In the genomic region with DNA sequence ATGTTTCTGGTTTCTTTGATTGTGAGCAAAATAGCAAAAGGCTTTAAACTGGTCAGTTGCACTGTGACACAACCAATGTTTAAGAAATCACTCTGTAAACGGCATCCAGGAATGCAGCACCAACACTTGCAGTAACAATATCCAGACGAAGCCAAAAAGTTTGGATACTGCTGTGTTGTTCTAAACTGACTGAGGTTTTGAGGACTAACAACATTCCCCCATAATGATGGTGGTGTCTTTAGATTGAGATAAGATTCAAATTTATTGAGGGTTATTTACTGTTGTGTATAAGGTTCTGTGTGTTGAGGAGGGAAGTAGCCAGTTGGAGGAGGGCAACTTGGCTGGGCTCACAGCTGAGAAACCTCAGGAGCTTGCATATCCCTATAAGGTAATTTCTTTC, we compare ENCODE assay signal across 19 cellular contexts.
DNase-seq lines count a peak whose midpoint lies in the region; ATAC-seq and TF ChIP-seq lines count a peak whose summit lies in the region.
"Had no signal": no experiment of that assay in that cellular context is flagged by ENCODE, and none has a peak within 500 bp of the region (broad histone marks: within the 10 kb centered on the region; RNA-seq: fewer than 3 reads in every experiment).

No MANE protein-coding gene starts in this region.

- H3K27ac ChIP-seq in mesenchymal stem cell (ENCODE audit: low read length, poor library complexity, severe bottlenecking) = peak overlapping the region; percentile 21
- H3K27ac ChIP-seq: C4-2B, gastrocnemius medialis had no signal

- H3K9me3 ChIP-seq in Loucy (ENCODE audit: insufficient read depth, low read depth, low read length) = no peaks in the 10 kb centered on the region
- no peaks in the 10 kb centered on the region for H3K9me3 ChIP-seq in mesenchymal stem cell (ENCODE audit: control insufficient read depth, low read length)
- H3K9me3 ChIP-seq: gastrocnemius medialis, mucosa of descending colon had no signal

- no peak overlapping the region for H3K18ac ChIP-seq in mesenchymal stem cell (ENCODE audit: low read depth in 1 of 2, low read length in 2 of 2)

- no peak overlapping the region for H3K4me3 ChIP-seq in Loucy (ENCODE audit: low read length, poor library complexity, severe bottlenecking)
- no peak overlapping the region for H3K4me3 ChIP-seq in cardiac fibroblast (replicated peaks in 1 of 2; ENCODE audit: low read depth in 2 of 2, low read length in 2 of 2)
- no peak overlapping the region for H3K4me3 ChIP-seq in mesenchymal stem cell (ENCODE audit: insufficient read depth in 1 of 2, low read depth in 1 of 2, low read length in 2 of 2)
- H3K4me3 ChIP-seq: gastrocnemius medialis, mucosa of descending colon had no signal

- no peak for ATAC-seq in HG02938 (IDR thresholded peaks at IDR 0.05; ENCODE audit: unreplicated experiment)
- ATAC-seq: activated T-helper 17 cell treated with anti-CD3 and anti-CD28 coated beads, Interleukin-2, amount 50 U/mL, for 72 hours; gastrocnemius medialis; HepG2; mucosa of descending colon had no signal

- H2BK5ac ChIP-seq in mesenchymal stem cell (ENCODE audit: low read depth, low read length, poor library complexity, severe bottlenecking) = no peak overlapping the region

- no peak overlapping the region for H2AFZ ChIP-seq in Loucy (ENCODE audit: low read length)
- no peak overlapping the region for H2AFZ ChIP-seq in mesenchymal stem cell (ENCODE audit: low read depth, low read length)

- no CpG with 5 or more reads among the region's 2 CpGs for WGBS in mesenchymal stem cell

- H3K4me2 ChIP-seq in Loucy (ENCODE audit: low read depth, low read length, poor library complexity, severe bottlenecking) = peak overlapping the region; percentile 1
- H3K4me2 ChIP-seq in mesenchymal stem cell (ENCODE audit: low read length, poor library complexity, severe bottlenecking) = no peak overlapping the region

- no peak overlapping the region for H2AK5ac ChIP-seq in mesenchymal stem cell (ENCODE audit: low read length, severe bottlenecking)

- H3K79me1 ChIP-seq in mesenchymal stem cell (replicated peaks; ENCODE audit: low read length, poor library complexity, severe bottlenecking) = peaks cover 27% of the 10 kb centered on the region

- H4K8ac ChIP-seq in mesenchymal stem cell (ENCODE audit: low read length) = no peak overlapping the region

- H3K27me3 ChIP-seq in Loucy (ENCODE audit: insufficient read depth, low read length, poor library complexity, severe bottlenecking) (no peaks in the 10 kb centered on the region), mesenchymal stem cell (ENCODE audit: control insufficient read depth in 1 of 2, insufficient read depth in 1 of 2, low read length in 2 of 2) (no peaks in the 10 kb centered on the region)
- H3K27me3 ChIP-seq: gastrocnemius medialis had no signal

- H2BK15ac ChIP-seq in mesenchymal stem cell (ENCODE audit: low read depth, poor library complexity, severe bottlenecking) = no peak overlapping the region

- no peak overlapping the region for H2BK120ac ChIP-seq in mesenchymal stem cell (ENCODE audit: low read depth, low read length)

- TF ChIP-seq CTCF in Loucy (conservative IDR thresholded peaks at IDR 0.05; ENCODE audit: low read length) (no peak), cardiac fibroblast (IDR thresholded peaks at IDR 0.05; ENCODE audit: low read depth, low read length) (no peak)

- H3K9ac ChIP-seq in Loucy (ENCODE audit: low read depth, low read length, poor library complexity, severe bottlenecking) = no peak overlapping the region
- H3K9ac ChIP-seq in mesenchymal stem cell (ENCODE audit: low read length) = peak overlapping the region; percentile 82

- peak; percentile 44 to 75 for DNase-seq in cardiac fibroblast (ENCODE audit: low read depth in 2 of 2)
- DNase-seq in mesenchymal stem cell = peak; percentile 69
- no peak for DNase-seq in NCI-H146 treated with DMSO at 0.1 percent for 48 hours (lab: John Stamatoyannopoulos, UW; ENCODE audit: unreplicated experiment)
- DNase-seq in NCI-H2171 treated with DMSO at 0.1 percent for 48 hours (lab: John Stamatoyannopoulos, UW) = no peak
- no peak for DNase-seq in nucleus accumbens (lab: John Stamatoyannopoulos, UW)
- DNase-seq: aorta; DND-41; gastrocnemius medialis; mucosa of descending colon; NCI-H1092; NK-92 treated with Interleukin-12 subunit alpha and Interleukin-12 subunit beta, amount 100 ng/mL, for 24 hours; posterior cingulate gyrus; SHP77; T1000 had no signal

- H3F3A ChIP-seq in Loucy (ENCODE audit: low read depth) = no peaks in the 10 kb centered on the region

- H3K14ac ChIP-seq in mesenchymal stem cell (ENCODE audit: low read length in 2 of 2) = no peak overlapping the region

- H2BK12ac ChIP-seq in mesenchymal stem cell (ENCODE audit: low read length in 2 of 2) = no peak overlapping the region

- no peak overlapping the region for H3K4ac ChIP-seq in mesenchymal stem cell (ENCODE audit: low read depth in 1 of 2, low read length in 2 of 2)

- H3K4me1 ChIP-seq in Loucy (ENCODE audit: insufficient read depth, low read length, poor library complexity, severe bottlenecking) (peaks cover 19% of the 10 kb centered on the region), mesenchymal stem cell (ENCODE audit: control insufficient read depth, insufficient read depth, low read depth, low read length) (peaks cover 5% of the 10 kb centered on the region)

- H4K91ac ChIP-seq in mesenchymal stem cell (ENCODE audit: low read length) = no peak overlapping the region

- H3K36me3 ChIP-seq in Loucy (ENCODE audit: insufficient read depth, low read length) = no peaks in the 10 kb centered on the region
- peaks cover 0 to 23% of the 10 kb centered on the region in 2 experiments for H3K36me3 ChIP-seq in mesenchymal stem cell (ENCODE audit: control insufficient read depth in 1 of 2, insufficient read depth in 2 of 2, low read depth in 1 of 2, low read length in 2 of 2)
- H3K36me3 ChIP-seq: gastrocnemius medialis had no signal

- no peaks in the 10 kb centered on the region for H3K79me2 ChIP-seq in Loucy (ENCODE audit: insufficient read depth, low read length)

- no peaks in the 10 kb centered on the region for H4K20me1 ChIP-seq in Loucy (ENCODE audit: insufficient read depth, low read length, poor library complexity, severe bottlenecking)

- H3K9me2 ChIP-seq in Loucy (replicated peaks; ENCODE audit: low read depth, low read length) = no peaks in the 10 kb centered on the region

- no peak overlapping the region for H3K23ac ChIP-seq in mesenchymal stem cell (ENCODE audit: low read length in 2 of 2)

Comparison
In these comparisons a context has a peak if more than half of its experiments do, and no peak if none do; other contexts are left out.
1. DNase-seq: peak in cardiac fibroblast (2 of 2) and mesenchymal stem cell (single experiment); none in NCI-H146 treated with DMSO at 0.1 percent for 48 hours (single experiment), NCI-H2171 treated with DMSO at 0.1 percent for 48 hours (single experiment) and nucleus accumbens (0 of 56).